24 cellular contexts compared by ENCODE assay signal in the genomic region with DNA sequence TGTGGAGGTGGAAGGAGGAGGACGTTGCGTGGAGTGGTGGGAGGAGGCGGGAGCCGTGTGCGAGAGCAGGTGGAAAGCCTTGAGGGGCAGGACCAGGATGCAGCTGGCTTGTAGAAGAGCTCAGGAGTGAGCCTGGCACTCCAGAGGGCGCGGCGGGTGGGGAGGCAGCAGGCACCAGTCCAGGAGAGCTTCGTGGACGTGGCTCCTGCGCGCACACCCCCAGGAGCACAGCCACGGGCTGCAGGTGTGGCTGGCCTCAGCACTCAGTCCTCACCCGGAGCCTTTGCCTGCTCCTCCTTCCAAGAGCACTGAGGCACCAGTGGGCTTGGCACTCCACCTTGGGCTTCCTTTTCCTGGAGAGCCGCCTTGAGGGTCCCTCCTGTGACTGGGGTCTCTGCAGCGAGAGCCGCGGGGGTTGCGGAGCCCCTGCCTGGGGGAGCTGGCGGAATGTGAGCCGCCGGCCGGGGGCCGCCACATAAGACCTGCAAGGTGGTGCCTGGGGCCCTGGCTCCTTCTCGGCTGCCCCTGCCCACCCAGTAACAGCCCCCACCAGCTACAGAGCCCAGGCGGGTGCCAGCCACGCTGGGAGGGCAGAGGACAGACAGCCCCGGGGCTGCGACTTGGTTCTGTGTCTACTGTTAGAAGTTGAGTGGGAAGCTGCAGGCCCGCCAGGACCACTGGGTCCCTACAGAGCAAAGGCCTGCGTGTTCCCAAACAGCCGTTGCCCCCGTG. TPM values are rescaled to one million over a fixed set of nuclear protein-coding genes. Genes with fewer than 3 reads are reported as not detected.
DNase-seq lines count a peak whose midpoint lies in the region; ATAC-seq, FAIRE-seq and TF ChIP-seq lines count a peak whose summit lies in the region.
"Had no signal": no experiment of that assay in that cellular context is flagged by ENCODE, and none has a peak within 500 bp of the region (broad histone marks: within the 10 kb centered on the region; RNA-seq: fewer than 3 reads in every experiment).

No MANE protein-coding gene starts in this region.

- no peak overlapping the region for H3K4me3 ChIP-seq in kidney (ENCODE audit: low read length in 2 of 2)
- H3K4me3 ChIP-seq: dorsolateral prefrontal cortex, ovary, spleen, upper lobe of right lung had no signal

- H3K27ac Mint-ChIP-seq in CD4-positive, alpha-beta T cell, result peak overlapping the region; percentile 27
- H3K27ac Mint-ChIP-seq in HFFc6, result no peak overlapping the region; the same call in 1 of the 2 replicates
- peak overlapping the region; percentile 34 for H3K27ac Mint-ChIP-seq in stimulated activated effector memory CD8-positive, alpha-beta T cell treated with anti-CD3 and anti-CD28 coated beads, Interleukin-12 subunit alpha, Interleukin-12 subunit beta, amount 100 ng/mL, for 72 hours
- H3K27ac Mint-ChIP-seq: CD8-positive, alpha-beta T cell; immature natural killer cell; T-helper 2 cell treated with Interferon-gamma antibody and Interleukin-4, amounts not matched to agents 5 μg/mL and 100 μg/mL, for 36 hours had no signal

- no peak for ATAC-seq in CD4-positive, alpha-beta T cell (ENCODE audit: poor library complexity)
- no peak for ATAC-seq in stimulated activated effector memory CD8-positive, alpha-beta T cell treated with anti-CD3 and anti-CD28 coated beads, Interleukin-12 subunit alpha, Interleukin-12 subunit beta, amount 100 ng/mL, for 72 hours
- ATAC-seq: CD8-positive, alpha-beta T cell; PC-3; upper lobe of right lung had no signal

- POLR2A ChIA-PET in CD4-positive, alpha-beta T cell (lab: Charles Lee), result no interaction called here

- H3K27me3 Mint-ChIP-seq in CD4-positive, alpha-beta T cell, result no peaks in the 10 kb centered on the region
- H3K27me3 Mint-ChIP-seq in HFFc6 (ENCODE audit: insufficient read depth), result peaks cover 36% of the 10 kb centered on the region
- H3K27me3 Mint-ChIP-seq: central memory CD8-positive, alpha-beta T cell had no signal

- peak overlapping the region; percentile 11 for H3K4me3 Mint-ChIP-seq in CD4-positive, alpha-beta T cell
- peak overlapping the region; percentile 49; the same call in 1 of the 2 replicates for H3K4me3 Mint-ChIP-seq in HFFc6
- H3K4me3 Mint-ChIP-seq in stimulated activated effector memory CD8-positive, alpha-beta T cell treated with anti-CD3 and anti-CD28 coated beads, Interleukin-12 subunit alpha, Interleukin-12 subunit beta, amount 100 ng/mL, for 72 hours, result no peak overlapping the region
- H3K4me3 Mint-ChIP-seq: CD8-positive, alpha-beta T cell; central memory CD8-positive, alpha-beta T cell; immature natural killer cell; nephron; T-helper 2 cell treated with Interferon-gamma antibody and Interleukin-4, amounts not matched to agents 5 μg/mL and 100 μg/mL, for 36 hours had no signal

- peaks cover 30% of the 10 kb centered on the region for H3K36me3 Mint-ChIP-seq in CD4-positive, alpha-beta T cell (ENCODE audit: low read depth)
- H3K36me3 Mint-ChIP-seq in HFFc6 (ENCODE audit: low read depth), result peaks cover 5% of the 10 kb centered on the region; the same call in 1 of the 2 replicates
- peaks cover 53% of the 10 kb centered on the region for H3K36me3 Mint-ChIP-seq in stimulated activated effector memory CD8-positive, alpha-beta T cell treated with anti-CD3 and anti-CD28 coated beads, Interleukin-12 subunit alpha, Interleukin-12 subunit beta, amount 100 ng/mL, for 72 hours
- H3K36me3 Mint-ChIP-seq: immature natural killer cell had no signal

- no peak for TF ChIP-seq CTCF in CD4-positive, alpha-beta T cell (IDR thresholded peaks at IDR 0.05)
- TF ChIP-seq CTCF in HFFc6 (IDR thresholded peaks at IDR 0.05) (no peak), kidney (IDR thresholded peaks at IDR 0.05; ENCODE audit: borderline replicate concordance, extremely low read depth, insufficient read depth) (no peak)

- no peak for FAIRE-seq in kidney (lab: Jason Lieb, UNC)
- FAIRE-seq: G401.6 had no signal

- H3K27ac ChIP-seq in CD4-positive, alpha-beta T cell (ENCODE audit: low read depth, low read length), result no peak overlapping the region
- H3K27ac ChIP-seq in kidney (ENCODE audit: low read depth in 2 of 2, low read length in 2 of 2), result no peak overlapping the region
- H3K27ac ChIP-seq: ovary, spleen, upper lobe of right lung had no signal

- H3K36me3 ChIP-seq in kidney (ENCODE audit: control insufficient read depth in 1 of 2, insufficient read depth in 2 of 2, low read length in 2 of 2), result peaks cover 0 to 9% of the 10 kb centered on the region in 2 donors
- H3K36me3 ChIP-seq: ovary had no signal

- peaks cover 10 to 12% of the 10 kb centered on the region in 2 donors for H3K4me1 ChIP-seq in kidney (ENCODE audit: control insufficient read depth in 1 of 2, insufficient read depth in 1 of 2, low read depth in 1 of 2, low read length in 2 of 2)

- H3K9me3 Mint-ChIP-seq in CD4-positive, alpha-beta T cell, result no peaks in the 10 kb centered on the region
- peaks cover 4% of the 10 kb centered on the region; the same call in 1 of the 2 replicates for H3K9me3 Mint-ChIP-seq in HFFc6
- H3K9me3 Mint-ChIP-seq in stimulated activated effector memory CD8-positive, alpha-beta T cell treated with anti-CD3 and anti-CD28 coated beads, Interleukin-12 subunit alpha, Interleukin-12 subunit beta, amount 100 ng/mL, for 72 hours, result no peaks in the 10 kb centered on the region
- H3K9me3 Mint-ChIP-seq: CD8-positive, alpha-beta T cell; central memory CD8-positive, alpha-beta T cell; immature natural killer cell; nephron; T-helper 2 cell treated with Interferon-gamma antibody and Interleukin-4, amounts not matched to agents 5 μg/mL and 100 μg/mL, for 36 hours had no signal

- DNase-seq in CD4-positive, alpha-beta T cell, result no peak
- DNase-seq in HFFc6 (no peak), kidney (peak; percentile 73), foreskin melanocyte (no peak), NCI-H2029 (lab: John Stamatoyannopoulos, UW) (no peak), DMS79 treated with DMSO at 0.1 percent for 48 hours (lab: John Stamatoyannopoulos, UW) (no peak)
- DNase-seq in stimulated activated effector memory CD8-positive, alpha-beta T cell treated with anti-CD3 and anti-CD28 coated beads, Interleukin-12 subunit alpha, Interleukin-12 subunit beta, amount 100 ng/mL, for 72 hours (ENCODE audit: low spot score in 2 of 2), result no peak
- DNase-seq: activated CD4-positive, alpha-beta T cell treated with anti-CD3 and anti-CD28 coated beads for 4 hours; activated gamma-delta T cell treated with Interleukin-2 at 50 U/mL for 16 hours; activated T-cell treated with anti-CD3 and anti-CD28 coated beads, Interleukin-2, amount 50 U/mL, for 1 hour; CD8-positive, alpha-beta T cell; immature natural killer cell; Kasumi-1; NCI-H146; PC-3; SHP77 treated with DMSO at 0.1 percent for 48 hours; spleen had no signal

- no peak overlapping the region for H3K9ac ChIP-seq in kidney (ENCODE audit: low read length in 2 of 2)

- H3K9me3 ChIP-seq in CD4-positive, alpha-beta T cell (ENCODE audit: control insufficient read depth, low read length), result no peaks in the 10 kb centered on the region
- no peaks in the 10 kb centered on the region for H3K9me3 ChIP-seq in kidney (ENCODE audit: control insufficient read depth in 1 of 2, low read length in 2 of 2)
- H3K9me3 ChIP-seq: ovary, spleen, upper lobe of right lung had no signal

- peaks cover 1% of the 10 kb centered on the region for H3K4me1 Mint-ChIP-seq in CD4-positive, alpha-beta T cell (ENCODE audit: low read depth)
- peaks cover 10% of the 10 kb centered on the region for H3K4me1 Mint-ChIP-seq in HFFc6 (ENCODE audit: low read depth)
- no peaks in the 10 kb centered on the region for H3K4me1 Mint-ChIP-seq in stimulated activated effector memory CD8-positive, alpha-beta T cell treated with anti-CD3 and anti-CD28 coated beads, Interleukin-12 subunit alpha, Interleukin-12 subunit beta, amount 100 ng/mL, for 72 hours
- H3K4me1 Mint-ChIP-seq: central memory CD8-positive, alpha-beta T cell had no signal

- intact Hi-C loops in CD4-positive, alpha-beta T cell (cut with DNase I, micrococcal nuclease), result no loop called here
- intact Hi-C loops in kidney (cut with DNase I), result no loop called here

- CTCF ChIA-PET in CD4-positive, alpha-beta T cell (lab: Charles Lee), result no interaction called here

- no peaks in the 10 kb centered on the region for H3K27me3 ChIP-seq in CD4-positive, alpha-beta T cell (ENCODE audit: control insufficient read depth, insufficient read depth, low read length)
- H3K27me3 ChIP-seq: dorsolateral prefrontal cortex, ovary, spleen, upper lobe of right lung had no signal

RNA-seq across cellular contexts. Expression of a gene that starts 11.1 kb away (rescaled TPM):
- total RNA-seq in CD4-positive, alpha-beta T cell, result 10 to 100 TPM; 60.1 to 65.0 TPM
- 10 to 100 TPM; 29.8 to 43.7 (median 31.5) TPM for total RNA-seq in HFFc6 (2021; fragmentation: NEBNext Ultra II Directional; extraction: Animal tissue kit (Norgen Biotek cat#: 25700))
- total RNA-seq in kidney, result 37.0 TPM
- polyA plus RNA-seq in kidney (ENCODE audit: insufficient read depth, low read depth, low replicate concordance), result 12.9 TPM

RNA-seq across cellular contexts. Expression of a gene that starts 14.4 kb away (rescaled TPM):
- under 1 TPM in 1 of 2 experiments, not detected in 1; 0.06 TPM for total RNA-seq in CD4-positive, alpha-beta T cell
- total RNA-seq in HFFc6 (2021; fragmentation: NEBNext Ultra II Directional; extraction: Animal tissue kit (Norgen Biotek cat#: 25700)), result 1 to 10 TPM in 5 of 6 experiments, under 1 TPM in 1; 0.79 to 2.0 (median 1.5) TPM
- total RNA-seq in kidney, result 11.0 TPM
- polyA plus RNA-seq in kidney (ENCODE audit: insufficient read depth, low read depth, low replicate concordance), result 6.8 TPM
- total RNA-seq: CD8-positive, alpha-beta T cell had no signal
- polyA plus RNA-seq: immature natural killer cell had no signal

RNA-seq across cellular contexts. Expression of a gene that starts 28.2 kb away (rescaled TPM):
- total RNA-seq in CD4-positive, alpha-beta T cell, result 10 to 100 TPM; 13.3 to 13.8 TPM
- 10 to 100 TPM; 25.6 to 31.0 (median 28.2) TPM for total RNA-seq in HFFc6 (2021; fragmentation: NEBNext Ultra II Directional; extraction: Animal tissue kit (Norgen Biotek cat#: 25700))
- 29.7 TPM for total RNA-seq in kidney
- 66.6 TPM for polyA plus RNA-seq in kidney (ENCODE audit: insufficient read depth, low read depth, low replicate concordance)

RNA-seq across cellular contexts. Expression of a gene that starts 37.4 kb away (rescaled TPM):
- total RNA-seq in CD4-positive, alpha-beta T cell, result 10 to 100 TPM; 91.0 to 91.5 TPM
- total RNA-seq in HFFc6 (2021; fragmentation: NEBNext Ultra II Directional; extraction: Animal tissue kit (Norgen Biotek cat#: 25700)), result 100 to 1,000 TPM in 1 of 6 experiments, 10 to 100 TPM in 5; 84.0 to 104 (median 89.5) TPM
- total RNA-seq in kidney, result 91.3 TPM
- polyA plus RNA-seq in kidney (ENCODE audit: insufficient read depth, low read depth, low replicate concordance), result 62.8 TPM
